8 cellular contexts compared by ENCODE assay signal in the genomic region with DNA sequence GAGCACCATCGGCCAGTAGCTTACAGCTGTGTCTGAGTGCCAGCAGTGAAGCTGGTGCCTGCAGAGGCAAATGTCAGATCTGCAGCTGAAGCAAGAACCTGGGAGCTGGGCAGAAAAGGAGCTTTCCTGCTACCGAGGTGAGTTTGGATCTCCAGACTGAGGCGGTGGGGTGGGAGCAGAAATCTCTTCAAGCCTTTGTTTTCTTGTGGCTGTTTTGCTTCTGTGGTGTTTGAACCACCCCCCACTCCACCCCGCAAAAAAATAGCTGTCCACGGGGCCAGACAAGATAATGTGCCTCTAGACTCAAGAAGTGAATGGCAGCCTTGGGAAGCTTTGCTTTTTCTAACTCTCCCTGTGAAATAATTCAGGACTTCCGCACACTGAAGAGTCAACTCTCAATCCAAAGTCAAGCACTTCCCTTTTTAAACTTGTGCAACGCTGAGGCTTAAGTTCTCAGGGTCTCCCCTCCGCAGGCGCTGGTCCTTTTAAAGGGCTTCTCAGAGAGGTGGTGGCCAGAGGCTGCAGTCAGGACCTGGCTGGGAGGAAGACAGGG.
DNase-seq lines count a peak whose midpoint lies in the region; ATAC-seq, FAIRE-seq and TF ChIP-seq lines count a peak whose summit lies in the region.

No MANE protein-coding gene starts in this region.

- no peak overlapping the region for H2BK120ac ChIP-seq in H1 (replicated peaks; ENCODE audit: low read depth, low read length)

- FAIRE-seq in GM19239 (lab: Jason Lieb, UNC) = peak; percentile 64
- no peak for FAIRE-seq in H1 (lab: Jason Lieb, UNC)

- H3K4me3 ChIP-seq in H1 (ENCODE audit: extremely low read depth in 1 of 4, insufficient read depth in 2 of 4, low read depth in 3 of 4, low read length in 4 of 4) = peak overlapping the region; percentile 49 to 70 (median 61)
- H3K4me3 ChIP-seq in prostate gland = peak overlapping the region; percentile 29 to 37
- no peak overlapping the region for H3K4me3 ChIP-seq in mucosa of descending colon

- no peaks in the 10 kb centered on the region for H3K36me3 ChIP-seq in H1 (ENCODE audit: control insufficient read depth in 2 of 4, insufficient read depth in 4 of 4, low read length in 3 of 4)
- H3K36me3 ChIP-seq in prostate gland = no peaks in the 10 kb centered on the region
- no peaks in the 10 kb centered on the region for H3K36me3 ChIP-seq in mucosa of descending colon (ENCODE audit: low read depth)

- no peak for TF ChIP-seq POLR2A in H1 (IDR thresholded peaks at IDR 0.05; ENCODE audit: control extremely low read depth in 1 of 2, low read depth in 2 of 2, low read length in 2 of 2)
- no peak for TF ChIP-seq POLR2A in prostate gland (IDR thresholded peaks at IDR 0.05)

- H3K4ac ChIP-seq in H1 (replicated peaks; ENCODE audit: insufficient read length, low read depth, low read length) = no peak overlapping the region

- H4K91ac ChIP-seq in H1 (replicated peaks; ENCODE audit: insufficient read length, low read length) = peak overlapping the region; percentile 20

- no peak overlapping the region for H3K9ac ChIP-seq in H1 (replicated peaks in 1 of 4; ENCODE audit: extremely low read depth in 1 of 4, low read depth in 3 of 4, low read length in 3 of 4)

- ATAC-seq in mucosa of descending colon (no peak), GM21619 (IDR thresholded peaks at IDR 0.05; ENCODE audit: unreplicated experiment) (no peak)

- no peak overlapping the region for H4K8ac ChIP-seq in H1 (ENCODE audit: extremely low read depth, insufficient read depth, low read length)

- no peak overlapping the region; the same call in 1 of the 2 replicates for H2AK5ac ChIP-seq in H1 (ENCODE audit: low read depth, low read length)

- H4K5ac ChIP-seq in H1 (ENCODE audit: insufficient read length, low read depth, low read length) = no peak overlapping the region

- peak overlapping the region; percentile 60; the same call in 1 of the 2 replicates for H3K18ac ChIP-seq in H1 (ENCODE audit: extremely low read depth, low read length)

- H3K9me3 ChIP-seq in H1 (ENCODE audit: insufficient read depth in 2 of 2, low read depth in 1 of 2, low read length in 1 of 2) = 0 out of 4 replicates have a peak, but pooled peaks cover 0 to 5% of the 10 kb centered on the region in 2 experiments
- no peaks in the 10 kb centered on the region for H3K9me3 ChIP-seq in prostate gland
- H3K9me3 ChIP-seq in mucosa of descending colon = no peaks in the 10 kb centered on the region

- H3K4me1 ChIP-seq in H1 (replicated peaks in 1 of 4; ENCODE audit: control insufficient read depth in 3 of 4, insufficient read depth in 4 of 4, low read length in 3 of 4) (peaks cover 0 to 9% (median 6%) of the 10 kb centered on the region in 4 experiments; a peak in 4 of 7 replicates), prostate gland (replicated peaks) (no peaks in the 10 kb centered on the region), mucosa of descending colon (ENCODE audit: low read depth) (peaks cover 4% of the 10 kb centered on the region)

- TF ChIP-seq RAD21 in H1 (IDR thresholded peaks at IDR 0.05 in 1 of 2, conservative IDR thresholded peaks at IDR 0.05 in 1 of 2; ENCODE audit: low read depth in 2 of 2, low read length in 2 of 2) = no peak

- H2BK15ac ChIP-seq in H1 (ENCODE audit: low read length) = no peak overlapping the region

- CTCF ChIA-PET in H1 (lab: Charles Lee; ENCODE audit: partially characterized antibody) = interaction anchor here (0.7 to 10.5 kb wide), 35 partner anchors 9 to 240 kb away, joined by 3 to 170 read pairs (median 5); no protein-coding TSS in a partner anchor

- H3K27ac ChIP-seq in H1 (ENCODE audit: low read depth, low read length) = no peak overlapping the region
- no peak overlapping the region for H3K27ac ChIP-seq in prostate gland

- no peak for TF ChIP-seq EP300 in H1 (IDR thresholded peaks at IDR 0.05; ENCODE audit: borderline replicate concordance in 1 of 2, low read depth in 2 of 2, low read length in 2 of 2)

- H3K79me2 ChIP-seq in H1 (ENCODE audit: control insufficient read depth in 1 of 2, insufficient read depth in 2 of 2, low read length in 2 of 2) = no peaks in the 10 kb centered on the region

- H3K27me3 ChIP-seq in H1 (replicated peaks in 1 of 4; ENCODE audit: control insufficient read depth in 3 of 4, extremely low read depth in 1 of 4, insufficient read depth in 3 of 4, low read length in 3 of 4) (peaks cover 0 to 15% (median 9%) of the 10 kb centered on the region in 4 experiments; a peak in 6 of 7 replicates), prostate gland (replicated peaks; ENCODE audit: insufficient read depth) (no peaks in the 10 kb centered on the region)

- 0 out of 2 replicates have a peak overlapping the region, but pooled peaks have one; percentile 60 for H2BK12ac ChIP-seq in H1 (ENCODE audit: low read depth, low read length)

- H3K23me2 ChIP-seq in H1 (ENCODE audit: low read depth, low read length) = peaks cover 11% of the 10 kb centered on the region; the same call in 1 of the 2 replicates

- TF ChIP-seq CTCF in H1 (IDR thresholded peaks at IDR 0.05; ENCODE audit: control extremely low read depth in 1 of 3, insufficient read depth in 1 of 3, low read depth in 1 of 3, low read length in 3 of 3) = no peak
- TF ChIP-seq CTCF in prostate gland (IDR thresholded peaks at IDR 0.05) = no peak
- TF ChIP-seq CTCF in mucosa of descending colon (IDR thresholded peaks at IDR 0.05) = no peak

- no peak for DNase-seq in GM19239 (ENCODE audit: insufficient read length, low spot score)
- peak; percentile 85 to 87 for DNase-seq in NOMO-1 (lab: John Stamatoyannopoulos, UW; ENCODE audit: unreplicated experiment in 2 of 2)
- DNase-seq in H1 (ENCODE audit: low read depth in 1 of 2, low spot score in 2 of 2) = no peak
- no peak for DNase-seq in prostate gland (ENCODE audit: low spot score)
- no peak for DNase-seq in mucosa of descending colon
- no peak for DNase-seq in NCI-H1436 treated with DMSO at 0.1 percent for 48 hours (lab: John Stamatoyannopoulos, UW)
- DNase-seq in NCI-H1930 (lab: John Stamatoyannopoulos, UW) = no peak

- H3K4me2 ChIP-seq in H1 (ENCODE audit: insufficient read depth in 1 of 2, low read depth in 2 of 2, low read length in 2 of 2) = peak overlapping the region; percentile 89 to 95

- H4K20me1 ChIP-seq in H1 (replicated peaks in 1 of 2; ENCODE audit: control insufficient read depth in 1 of 2, insufficient read depth in 2 of 2, low read length in 2 of 2) = no peaks in the 10 kb centered on the region

- peak overlapping the region; percentile 25; the same call in 1 of the 2 replicates for H2AFZ ChIP-seq in H1 (ENCODE audit: low read length)

- no peaks in the 10 kb centered on the region for H3K79me1 ChIP-seq in H1 (ENCODE audit: low read depth, low read length)

- WGBS in H1 (ENCODE audit: extremely low coverage in 1 of 2, insufficient coverage in 1 of 2, insufficient read length in 1 of 2, insufficient replicate concordance in 2 of 2, low coverage in 1 of 2, low lambda C conversion rate in 2 of 2, missing lambda C conversion rate in 1 of 2), 2 experiments = 41% methylated on average over 9 of the region's 9 CpGs; no CpG with 5 or more reads in 1 of the 2 experiments
- 24% methylated on average over 9 of the region's 9 CpGs for WGBS in prostate gland

- H2BK5ac ChIP-seq in H1 (ENCODE audit: low read depth, low read length) = no peak overlapping the region

- no peak overlapping the region for H3K56ac ChIP-seq in H1 (replicated peaks; ENCODE audit: insufficient read length, low read depth, low read length)

- intact Hi-C loops in prostate gland (cut with DNase I) (no loop called here), mucosa of descending colon (cut with DNase I, micrococcal nuclease) (no loop called here)

- no peak overlapping the region for H2BK20ac ChIP-seq in H1 (ENCODE audit: low read length)

- H3K23ac ChIP-seq in H1 (ENCODE audit: insufficient read length) = no peak overlapping the region

- no peak overlapping the region for H3K14ac ChIP-seq in H1 (ENCODE audit: insufficient read length)

- POLR2A ChIA-PET in H1 (lab: Charles Lee; ENCODE audit: partially characterized antibody) = interaction anchor here (0.9 to 2.4 kb wide), 3 partner anchors 8 to 96 kb away, joined by 3 to 6 read pairs (median 5); no protein-coding TSS in a partner anchor

TF ChIP-seq in H1, 55 proteins besides CTCF, POLR2A, EP300 and RAD21:
- no peak for TF ChIP-seq EGR1 (IDR thresholded peaks at IDR 0.05; ENCODE audit: borderline replicate concordance, low read depth, low read length)
- no peak for TF ChIP-seq RXRA (IDR thresholded peaks at IDR 0.05; ENCODE audit: insufficient read depth, low read depth, low read length)
- no peak for TF ChIP-seq CREB1 (IDR thresholded peaks at IDR 0.05)
- TF ChIP-seq, protein P1, sequence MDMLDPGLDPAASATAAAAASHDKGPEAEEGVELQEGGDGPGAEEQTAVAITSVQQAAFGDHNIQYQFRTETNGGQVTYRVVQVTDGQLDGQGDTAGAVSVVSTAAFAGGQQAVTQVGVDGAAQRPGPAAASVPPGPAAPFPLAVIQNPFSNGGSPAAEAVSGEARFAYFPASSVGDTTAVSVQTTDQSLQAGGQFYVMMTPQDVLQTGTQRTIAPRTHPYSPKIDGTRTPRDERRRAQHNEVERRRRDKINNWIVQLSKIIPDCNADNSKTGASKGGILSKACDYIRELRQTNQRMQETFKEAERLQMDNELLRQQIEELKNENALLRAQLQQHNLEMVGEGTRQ (IDR thresholded peaks at IDR 0.05; ENCODE audit: low read length) = no peak
- no peak for TF ChIP-seq NRF1 (IDR thresholded peaks at IDR 0.05; ENCODE audit: low read depth, low read length)
- TF ChIP-seq TAF7 (optimal IDR thresholded peaks at IDR 0.05; ENCODE audit: borderline replicate concordance, low read depth, low read length) = no peak
- no peak for TF ChIP-seq NANOG (IDR thresholded peaks at IDR 0.05; ENCODE audit: insufficient read depth, low read depth, low read length, poor library complexity, severe bottlenecking)
- no peak for TF ChIP-seq SAP30 (IDR thresholded peaks at IDR 0.05; ENCODE audit: insufficient read depth, insufficient replicate concordance, low read length)
- TF ChIP-seq CHD2 (IDR thresholded peaks at IDR 0.05; ENCODE audit: low read length) = no peak
- no peak for TF ChIP-seq RFX5 (IDR thresholded peaks at IDR 0.05; ENCODE audit: borderline replicate concordance, low read depth, low read length)
- no peak for TF ChIP-seq RBBP5 (IDR thresholded peaks at IDR 0.05; ENCODE audit: borderline replicate concordance, low read depth, low read length)
- no peak for TF ChIP-seq CTBP2 (IDR thresholded peaks at IDR 0.05; ENCODE audit: borderline replicate concordance, insufficient read depth, insufficient read length, low read length)
- no peak for TF ChIP-seq YY1 (IDR thresholded peaks at IDR 0.05; ENCODE audit: low read depth, low read length)
- no peak for TF ChIP-seq ASH2L (IDR thresholded peaks at IDR 0.05; ENCODE audit: low read length)

Comparison
In these comparisons a context has a peak if more than half of its experiments do, and no peak if none do; other contexts are left out.
1. DNase-seq: peak in NOMO-1 (2 of 2); none in GM19239 (single experiment), H1 (0 of 2), prostate gland (single experiment), mucosa of descending colon (0 of 3), NCI-H1436 treated with DMSO at 0.1 percent for 48 hours (single experiment) and NCI-H1930 (0 of 2).